Comparison of ENCODE assay signal across 28 cellular contexts in genomic region chr1:215660259-215660658, GRCh38.
"Had no signal": no experiment of that assay in that cellular context is flagged by ENCODE, and none has a peak within 500 bp of the region (broad histone marks: within the 10 kb centered on the region; RNA-seq: fewer than 3 reads in every experiment).

No MANE protein-coding gene starts in this region.

- H3K36me3 ChIP-seq: adrenal gland, MG63, SJCRH30, WERI-Rb-1 had no signal

- DNase-seq: activated CD4-positive, alpha-beta memory T cell treated with anti-CD3 and anti-CD28 coated beads, Interleukin-2, amount 10 ng/mL, durations not matched to agents 7 days and 5 days; activated CD4-positive, alpha-beta T cell treated with anti-CD3 and anti-CD28 coated beads for 1 hour; activated CD4-positive, alpha-beta T cell treated with anti-CD3 and anti-CD28 coated beads for 48 hours; activated CD4-positive, CD25-positive, alpha-beta regulatory T cell; activated gamma-delta T cell; activated naive CD4-positive, alpha-beta T cell treated with anti-CD3 and anti-CD28 coated beads for 36 hours; activated T-cell treated with anti-CD3 and anti-CD28 coated beads, Interleukin-2, amount 50 U/mL, for 1 hour; activated T-cell treated with anti-CD3 and anti-CD28 coated beads, Interleukin-2, amount 50 U/mL, for 72 hours; adrenal gland; caudate nucleus; Karpas-422; KBM-7; MG63; NCI-H1048; NCI-H1105 treated with DMSO at 0.1 percent for 48 hours; NCI-H1436 treated with DMSO at 0.1 percent for 48 hours; NCI-H1694 treated with DMSO at 0.1 percent for 48 hours; NCI-H2029; NCI-H345; NCI-H524 treated with DMSO at 0.1 percent for 48 hours; OCI-M1; SHP77; SJCRH30; T1000; WERI-Rb-1 had no signal

- H3K4me1 ChIP-seq: adrenal gland, SJCRH30 had no signal

- ATAC-seq: activated naive CD4-positive, alpha-beta T cell treated with anti-CD3 and anti-CD28 coated beads, Interleukin-2, amount 50 U/mL, for 72 hours; activated T-cell treated with anti-CD3 and anti-CD28 coated beads, Interleukin-2, amount 50 U/mL, for 72 hours; activated T-helper 17 cell treated with anti-CD3 and anti-CD28 coated beads, Interleukin-2, amount 50 U/mL, for 72 hours had no signal

- H3K9me3 ChIP-seq: adrenal gland, MG63, SJCRH30 had no signal

- H3K27ac ChIP-seq: adrenal gland, SJCRH30, SK-N-MC, WERI-Rb-1 had no signal

- H3K27me3 ChIP-seq: adrenal gland, MG63 had no signal

- H3K4me3 ChIP-seq: adrenal gland, MG63, SJCRH30, SK-N-MC had no signal
